Comparison of ENCODE assay signal across 1 cellular context in genomic region chr1:245074232-245074747, GRCh38.
TF ChIP-seq lines count a peak whose summit lies in the region.

No MANE protein-coding gene starts in this region.

TF ChIP-seq in HEK293, 187 proteins besides CTCF, POLR2A, EP300 and RAD21 (continued from another document and continues in another):
- TF ChIP-seq, protein P1, sequence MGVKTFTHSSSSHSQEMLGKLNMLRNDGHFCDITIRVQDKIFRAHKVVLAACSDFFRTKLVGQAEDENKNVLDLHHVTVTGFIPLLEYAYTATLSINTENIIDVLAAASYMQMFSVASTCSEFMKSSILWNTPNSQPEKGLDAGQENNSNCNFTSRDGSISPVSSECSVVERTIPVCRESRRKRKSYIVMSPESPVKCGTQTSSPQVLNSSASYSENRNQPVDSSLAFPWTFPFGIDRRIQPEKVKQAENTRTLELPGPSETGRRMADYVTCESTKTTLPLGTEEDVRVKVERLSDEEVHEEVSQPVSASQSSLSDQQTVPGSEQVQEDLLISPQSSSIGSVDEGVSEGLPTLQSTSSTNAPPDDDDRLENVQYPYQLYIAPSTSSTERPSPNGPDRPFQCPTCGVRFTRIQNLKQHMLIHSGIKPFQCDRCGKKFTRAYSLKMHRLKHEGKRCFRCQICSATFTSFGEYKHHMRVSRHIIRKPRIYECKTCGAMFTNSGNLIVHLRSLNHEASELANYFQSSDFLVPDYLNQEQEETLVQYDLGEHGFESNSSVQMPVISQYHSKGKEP (tag by site-specific recombination; IDR thresholded peaks at IDR 0.05): peak; percentile 84
- TF ChIP-seq YY1 (tag by site-specific recombination; IDR thresholded peaks at IDR 0.05): no peak
- TF ChIP-seq ZNF777 (tag by site-specific recombination; IDR thresholded peaks at IDR 0.05; ENCODE audit: borderline replicate concordance): no peak
- no peak; the same call in 1 of the 2 replicates for TF ChIP-seq GLIS1 (tag by site-specific recombination; IDR thresholded peaks at IDR 0.05)
- TF ChIP-seq ZNF571 (tag by site-specific recombination; IDR thresholded peaks at IDR 0.05): no peak
- no peak for TF ChIP-seq SALL2 (tag by site-specific recombination; IDR thresholded peaks at IDR 0.05; ENCODE audit: borderline replicate concordance)
- TF ChIP-seq ZNF621 (tag by site-specific recombination; IDR thresholded peaks at IDR 0.05): no peak
- no peak for TF ChIP-seq ZNF19 (tag by site-specific recombination; IDR thresholded peaks at IDR 0.05; ENCODE audit: low read depth)
- no peak for TF ChIP-seq TCF7L2 (IDR thresholded peaks at IDR 0.05; ENCODE audit: borderline replicate concordance, low read depth, low read length)
- TF ChIP-seq ZNF280C (tag by site-specific recombination; IDR thresholded peaks at IDR 0.05): no peak
- no peak for TF ChIP-seq PRDM10 (tag by site-specific recombination; IDR thresholded peaks at IDR 0.05)
- TF ChIP-seq, protein P2, sequence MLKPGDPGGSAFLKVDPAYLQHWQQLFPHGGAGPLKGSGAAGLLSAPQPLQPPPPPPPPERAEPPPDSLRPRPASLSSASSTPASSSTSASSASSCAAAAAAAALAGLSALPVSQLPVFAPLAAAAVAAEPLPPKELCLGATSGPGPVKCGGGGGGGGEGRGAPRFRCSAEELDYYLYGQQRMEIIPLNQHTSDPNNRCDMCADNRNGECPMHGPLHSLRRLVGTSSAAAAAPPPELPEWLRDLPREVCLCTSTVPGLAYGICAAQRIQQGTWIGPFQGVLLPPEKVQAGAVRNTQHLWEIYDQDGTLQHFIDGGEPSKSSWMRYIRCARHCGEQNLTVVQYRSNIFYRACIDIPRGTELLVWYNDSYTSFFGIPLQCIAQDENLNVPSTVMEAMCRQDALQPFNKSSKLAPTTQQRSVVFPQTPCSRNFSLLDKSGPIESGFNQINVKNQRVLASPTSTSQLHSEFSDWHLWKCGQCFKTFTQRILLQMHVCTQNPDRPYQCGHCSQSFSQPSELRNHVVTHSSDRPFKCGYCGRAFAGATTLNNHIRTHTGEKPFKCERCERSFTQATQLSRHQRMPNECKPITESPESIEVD (tag by site-specific recombination; IDR thresholded peaks at IDR 0.05): peak; percentile 94
- peak; percentile 44; the same call in 1 of the 2 replicates for TF ChIP-seq ZSCAN30 (tag by site-specific recombination; IDR thresholded peaks at IDR 0.05)
- no peak for TF ChIP-seq ZNF837 (tag by site-specific recombination; IDR thresholded peaks at IDR 0.05)
- TF ChIP-seq, protein P3, sequence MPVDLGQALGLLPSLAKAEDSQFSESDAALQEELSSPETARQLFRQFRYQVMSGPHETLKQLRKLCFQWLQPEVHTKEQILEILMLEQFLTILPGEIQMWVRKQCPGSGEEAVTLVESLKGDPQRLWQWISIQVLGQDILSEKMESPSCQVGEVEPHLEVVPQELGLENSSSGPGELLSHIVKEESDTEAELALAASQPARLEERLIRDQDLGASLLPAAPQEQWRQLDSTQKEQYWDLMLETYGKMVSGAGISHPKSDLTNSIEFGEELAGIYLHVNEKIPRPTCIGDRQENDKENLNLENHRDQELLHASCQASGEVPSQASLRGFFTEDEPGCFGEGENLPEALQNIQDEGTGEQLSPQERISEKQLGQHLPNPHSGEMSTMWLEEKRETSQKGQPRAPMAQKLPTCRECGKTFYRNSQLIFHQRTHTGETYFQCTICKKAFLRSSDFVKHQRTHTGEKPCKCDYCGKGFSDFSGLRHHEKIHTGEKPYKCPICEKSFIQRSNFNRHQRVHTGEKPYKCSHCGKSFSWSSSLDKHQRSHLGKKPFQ (tag by site-specific recombination; IDR thresholded peaks at IDR 0.05): no peak
- TF ChIP-seq, protein P4, sequence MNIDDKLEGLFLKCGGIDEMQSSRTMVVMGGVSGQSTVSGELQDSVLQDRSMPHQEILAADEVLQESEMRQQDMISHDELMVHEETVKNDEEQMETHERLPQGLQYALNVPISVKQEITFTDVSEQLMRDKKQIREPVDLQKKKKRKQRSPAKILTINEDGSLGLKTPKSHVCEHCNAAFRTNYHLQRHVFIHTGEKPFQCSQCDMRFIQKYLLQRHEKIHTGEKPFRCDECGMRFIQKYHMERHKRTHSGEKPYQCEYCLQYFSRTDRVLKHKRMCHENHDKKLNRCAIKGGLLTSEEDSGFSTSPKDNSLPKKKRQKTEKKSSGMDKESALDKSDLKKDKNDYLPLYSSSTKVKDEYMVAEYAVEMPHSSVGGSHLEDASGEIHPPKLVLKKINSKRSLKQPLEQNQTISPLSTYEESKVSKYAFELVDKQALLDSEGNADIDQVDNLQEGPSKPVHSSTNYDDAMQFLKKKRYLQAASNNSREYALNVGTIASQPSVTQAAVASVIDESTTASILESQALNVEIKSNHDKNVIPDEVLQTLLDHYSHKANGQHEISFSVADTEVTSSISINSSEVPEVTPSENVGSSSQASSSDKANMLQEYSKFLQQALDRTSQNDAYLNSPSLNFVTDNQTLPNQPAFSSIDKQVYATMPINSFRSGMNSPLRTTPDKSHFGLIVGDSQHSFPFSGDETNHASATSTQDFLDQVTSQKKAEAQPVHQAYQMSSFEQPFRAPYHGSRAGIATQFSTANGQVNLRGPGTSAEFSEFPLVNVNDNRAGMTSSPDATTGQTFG (tag by site-specific recombination; IDR thresholded peaks at IDR 0.05; ENCODE audit: borderline replicate concordance): no peak
- no peak for TF ChIP-seq ZNF23 (tag by site-specific recombination; IDR thresholded peaks at IDR 0.05; ENCODE audit: borderline replicate concordance)
- no peak; the same call in 1 of the 2 replicates for TF ChIP-seq ZNF398 (tag by site-specific recombination; IDR thresholded peaks at IDR 0.05)
- no peak for TF ChIP-seq ZNF830 (tag by site-specific recombination; IDR thresholded peaks at IDR 0.05; ENCODE audit: low read depth)
- TF ChIP-seq IKZF3 (tag by site-specific recombination; IDR thresholded peaks at IDR 0.05): 0 out of 2 replicates have a peak, but pooled peaks have one; percentile 39
- TF ChIP-seq ZNF366 (tag by site-specific recombination; conservative IDR thresholded peaks at IDR 0.05): peak; percentile 21; the same call in 1 of the 2 replicates
- peak; percentile 47; the same call in 1 of the 2 replicates for TF ChIP-seq ZNF24 (tag by site-specific recombination; IDR thresholded peaks at IDR 0.05)
- TF ChIP-seq, protein P5, sequence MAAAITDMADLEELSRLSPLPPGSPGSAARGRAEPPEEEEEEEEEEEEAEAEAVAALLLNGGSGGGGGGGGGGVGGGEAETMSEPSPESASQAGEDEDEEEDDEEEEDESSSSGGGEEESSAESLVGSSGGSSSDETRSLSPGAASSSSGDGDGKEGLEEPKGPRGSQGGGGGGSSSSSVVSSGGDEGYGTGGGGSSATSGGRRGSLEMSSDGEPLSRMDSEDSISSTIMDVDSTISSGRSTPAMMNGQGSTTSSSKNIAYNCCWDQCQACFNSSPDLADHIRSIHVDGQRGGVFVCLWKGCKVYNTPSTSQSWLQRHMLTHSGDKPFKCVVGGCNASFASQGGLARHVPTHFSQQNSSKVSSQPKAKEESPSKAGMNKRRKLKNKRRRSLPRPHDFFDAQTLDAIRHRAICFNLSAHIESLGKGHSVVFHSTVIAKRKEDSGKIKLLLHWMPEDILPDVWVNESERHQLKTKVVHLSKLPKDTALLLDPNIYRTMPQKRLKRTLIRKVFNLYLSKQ (tag by site-specific recombination; IDR thresholded peaks at IDR 0.05; ENCODE audit: borderline replicate concordance): no peak
- peak; percentile 59 for TF ChIP-seq ZFHX2 (tag by site-specific recombination; conservative IDR thresholded peaks at IDR 0.05)
- no peak for TF ChIP-seq ZNF510 (tag by site-specific recombination; IDR thresholded peaks at IDR 0.05; ENCODE audit: insufficient replicate concordance)
- TF ChIP-seq HOXC10 (CRISPR knock-in tag; IDR thresholded peaks at IDR 0.05): no peak
- TF ChIP-seq ZNF580 (tag by site-specific recombination; IDR thresholded peaks at IDR 0.05): no peak
- TF ChIP-seq ZNF549 (tag by site-specific recombination; IDR thresholded peaks at IDR 0.05): no peak
- TF ChIP-seq, protein P6, sequence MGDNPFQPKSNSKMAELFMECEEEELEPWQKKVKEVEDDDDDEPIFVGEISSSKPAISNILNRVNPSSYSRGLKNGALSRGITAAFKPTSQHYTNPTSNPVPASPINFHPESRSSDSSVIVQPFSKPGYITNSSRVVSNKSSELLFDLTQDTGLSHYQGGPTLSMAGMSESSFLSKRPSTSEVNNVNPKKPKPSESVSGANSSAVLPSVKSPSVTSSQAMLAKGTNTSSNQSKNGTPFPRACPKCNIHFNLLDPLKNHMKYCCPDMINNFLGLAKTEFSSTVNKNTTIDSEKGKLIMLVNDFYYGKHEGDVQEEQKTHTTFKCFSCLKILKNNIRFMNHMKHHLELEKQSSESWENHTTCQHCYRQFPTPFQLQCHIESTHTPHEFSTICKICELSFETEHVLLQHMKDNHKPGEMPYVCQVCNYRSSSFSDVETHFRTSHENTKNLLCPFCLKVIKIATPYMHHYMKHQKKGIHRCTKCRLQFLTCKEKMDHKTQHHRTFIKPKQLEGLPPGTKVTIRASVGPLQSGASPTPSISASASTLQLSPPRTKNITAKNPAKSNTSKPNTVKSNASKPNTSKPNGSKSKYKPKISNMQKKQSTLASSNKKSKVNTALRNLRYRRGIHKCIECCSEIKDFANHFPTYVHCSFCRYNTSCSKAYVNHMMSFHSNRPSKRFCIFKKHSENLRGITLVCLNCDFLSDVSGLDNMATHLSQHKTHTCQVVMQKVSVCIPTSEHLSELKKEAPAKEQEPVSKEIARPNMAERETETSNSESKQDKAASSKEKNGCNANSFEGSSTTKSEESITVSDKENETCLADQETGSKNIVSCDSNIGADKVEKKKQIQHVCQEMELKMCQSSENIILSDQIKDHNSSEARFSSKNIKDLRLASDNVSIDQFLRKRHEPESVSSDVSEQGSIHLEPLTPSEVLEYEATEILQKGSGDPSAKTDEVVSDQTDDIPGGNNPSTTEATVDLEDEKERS (tag by site-specific recombination; IDR thresholded peaks at IDR 0.05): no peak
- peak; percentile 43; the same call in 1 of the 2 replicates for TF ChIP-seq INSM2 (tag by site-specific recombination; IDR thresholded peaks at IDR 0.05)
- TF ChIP-seq ZNF776 (tag by site-specific recombination; IDR thresholded peaks at IDR 0.05; ENCODE audit: borderline replicate concordance): no peak
- TF ChIP-seq ZNF174 (tag by site-specific recombination; IDR thresholded peaks at IDR 0.05): no peak
